In genomic region chr16:50463581-50464324, GRCh38 we compare ENCODE assay signal across 14 cellular contexts.
DNase-seq lines count a peak whose midpoint lies in the region; ATAC-seq and TF ChIP-seq lines count a peak whose summit lies in the region.
"Had no signal": no experiment of that assay in that cellular context is flagged by ENCODE, and none has a peak within 500 bp of the region (broad histone marks: within the 10 kb centered on the region; RNA-seq: fewer than 3 reads in every experiment).

No MANE protein-coding gene starts in this region.

- H3K27ac ChIP-seq in coronary artery (no peak overlapping the region), upper lobe of right lung (no peak overlapping the region), colonic mucosa (no peak overlapping the region)
- H3K27ac ChIP-seq: C4-2B, PC-9 had no signal

- H3K4me3 ChIP-seq in coronary artery (no peak overlapping the region), upper lobe of right lung (no peak overlapping the region), colonic mucosa (no peak overlapping the region)
- H3K4me3 ChIP-seq: PC-9 had no signal

- DNase-seq in activated CD8-positive, alpha-beta memory T cell treated with anti-CD3 and anti-CD28 coated beads, Interleukin-2, amount 50 U/mL, for 48 hours: peak; percentile 7
- DNase-seq in activated CD8-positive, alpha-beta memory T cell treated with anti-CD3 and anti-CD28 coated beads, Interleukin-2, amount 50 U/mL, for 4 hours: no peak
- peak; percentile 46 for DNase-seq in coronary artery (ENCODE audit: low spot score)
- peak; percentile 81 for DNase-seq in mesenteric fat pad (ENCODE audit: low spot score)
- DNase-seq in upper lobe of right lung: peak; percentile 30
- DNase-seq in stimulated activated CD8-positive, alpha-beta memory T cell treated with anti-CD3 and anti-CD28 coated beads, Interleukin-4, amount 100 ng/mL, for 48 hours: no peak
- no peak for DNase-seq in colonic mucosa
- no peak for DNase-seq in foreskin melanocyte
- DNase-seq: Kasumi-1, NCI-H187 treated with DMSO at 0.1 percent for 48 hours, NCI-H446 treated with DMSO at 0.1 percent for 48 hours, NCI-H774, PC-9 had no signal

- H3K4me1 ChIP-seq in upper lobe of right lung (peaks cover 5% of the 10 kb centered on the region), colonic mucosa (no peaks in the 10 kb centered on the region)

- no peak overlapping the region for H3K9ac ChIP-seq in colonic mucosa (ENCODE audit: low read depth in 2 of 2, low read length in 2 of 2)

- H3K9me3 ChIP-seq in upper lobe of right lung (no peaks in the 10 kb centered on the region), colonic mucosa (no peaks in the 10 kb centered on the region)

- no peak for ATAC-seq in upper lobe of right lung

- peaks cover 56% of the 10 kb centered on the region for H3K27me3 ChIP-seq in upper lobe of right lung
- H3K27me3 ChIP-seq in colonic mucosa: peaks cover 13% of the 10 kb centered on the region

- H3K36me3 ChIP-seq in upper lobe of right lung (no peaks in the 10 kb centered on the region), colonic mucosa (no peaks in the 10 kb centered on the region)

- intact Hi-C loops in upper lobe of right lung (cut with DNase I) (no loop called here), colonic mucosa (cut with DNase I) (no loop called here)

- TF ChIP-seq CTCF in coronary artery (IDR thresholded peaks at IDR 0.05) (no peak), upper lobe of right lung (IDR thresholded peaks at IDR 0.05) (no peak), colonic mucosa (IDR thresholded peaks at IDR 0.05) (no peak)

Comparison
In these comparisons a context has a peak if more than half of its experiments do, and no peak if none do; other contexts are left out.
1. DNase-seq: peak in activated CD8-positive, alpha-beta memory T cell treated with anti-CD3 and anti-CD28 coated beads, Interleukin-2, amount 50 U/mL, for 48 hours (single experiment), coronary artery (single experiment), mesenteric fat pad (single experiment) and upper lobe of right lung (single experiment); none in activated CD8-positive, alpha-beta memory T cell treated with anti-CD3 and anti-CD28 coated beads, Interleukin-2, amount 50 U/mL, for 4 hours (single experiment), stimulated activated CD8-positive, alpha-beta memory T cell treated with anti-CD3 and anti-CD28 coated beads, Interleukin-4, amount 100 ng/mL, for 48 hours (single experiment), colonic mucosa (single experiment) and foreskin melanocyte (single experiment).